Comparison of ENCODE assay signal across 20 cellular contexts in the genomic region with DNA sequence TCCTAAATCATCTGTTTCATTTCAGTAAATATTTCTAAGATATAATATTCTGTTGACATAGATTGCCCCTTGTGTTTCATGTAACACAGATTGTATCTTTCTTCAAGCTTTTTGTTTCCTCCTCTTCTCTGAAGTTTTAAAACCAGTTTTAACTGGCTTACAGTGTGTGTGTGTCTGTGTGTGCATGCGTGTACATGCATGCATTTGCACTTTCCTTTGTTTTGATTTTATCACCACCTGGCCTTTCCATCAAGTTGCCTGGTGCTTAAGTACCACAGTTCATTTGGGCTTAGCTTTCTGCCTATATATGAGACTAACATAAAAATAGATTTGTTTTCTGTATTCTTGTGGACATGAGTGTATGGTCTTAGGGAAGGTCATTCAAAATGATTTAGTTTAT. TPM values are rescaled to one million over a fixed set of nuclear protein-coding genes. Genes with fewer than 3 reads are reported as not detected.
DNase-seq lines count a peak whose midpoint lies in the region; ATAC-seq, FAIRE-seq and TF ChIP-seq lines count a peak whose summit lies in the region.
"Had no signal": no experiment of that assay in that cellular context is flagged by ENCODE, and none has a peak within 500 bp of the region (broad histone marks: within the 10 kb centered on the region; RNA-seq: fewer than 3 reads in every experiment).

No MANE protein-coding gene starts in this region.

- H3K79me2 ChIP-seq in keratinocyte (ENCODE audit: control insufficient read depth, insufficient read depth, low read length): peaks cover 21% of the 10 kb centered on the region

- DNase-seq in NCI-H2107 treated with DMSO at 0.1 percent for 48 hours (lab: John Stamatoyannopoulos, UW; ENCODE audit: unreplicated experiment): peak; percentile 41
- no peak for DNase-seq in NCI-H2107 (lab: John Stamatoyannopoulos, UW)
- DNase-seq in LHCN-M2 (ENCODE audit: low read depth): peak; percentile 45
- DNase-seq in OCI-M1 (lab: John Stamatoyannopoulos, UW): peak; percentile 23
- DNase-seq in keratinocyte (ENCODE audit: low read depth, low spot score): no peak
- DNase-seq in COLO668 (lab: John Stamatoyannopoulos, UW; ENCODE audit: unreplicated experiment): no peak
- DNase-seq in lower lobe of right lung: no peak
- DNase-seq: activated CD4-positive, alpha-beta T cell treated with anti-CD3 and anti-CD28 coated beads for 48 hours; activated gamma-delta T cell; activated T-cell treated with anti-CD3 and anti-CD28 coated beads, Interleukin-2, amount 50 U/mL, for 1 hour; CD4-positive, CD25-positive, alpha-beta regulatory T cell; GDM1; head of caudate nucleus; NCI-H2081 treated with DMSO at 0.1 percent for 48 hours; NCI-H526 treated with DMSO at 0.1 percent for 48 hours; right cardiac atrium; stimulated activated CD4-positive, alpha-beta T cell treated with anti-CD3 and anti-CD28 coated beads, Interleukin-2, amount 100 ng/mL, for 48 hours had no signal

- H3K27me3 ChIP-seq in keratinocyte (ENCODE audit: control insufficient read depth, extremely low read depth, insufficient read depth, low read length) (no peaks in the 10 kb centered on the region), lower lobe of right lung (ENCODE audit: low read depth) (no peaks in the 10 kb centered on the region)

- TF ChIP-seq CTCF in keratinocyte (optimal IDR thresholded peaks at IDR 0.05 in 1 of 3, IDR thresholded peaks at IDR 0.05 in 1 of 3, conservative IDR thresholded peaks at IDR 0.05 in 1 of 3; ENCODE audit: extremely low read depth in 1 of 3, insufficient read depth in 2 of 3, low read length in 3 of 3) (no peak), lower lobe of right lung (IDR thresholded peaks at IDR 0.05) (no peak)

- peak; percentile 67 for FAIRE-seq in keratinocyte (lab: Jason Lieb, UNC)
- FAIRE-seq: GM19239 had no signal

- H3K36me3 ChIP-seq in keratinocyte (ENCODE audit: control insufficient read depth in 2 of 2, extremely low read depth in 1 of 2, insufficient read depth in 2 of 2, low read length in 2 of 2) (no peaks in the 10 kb centered on the region), lower lobe of right lung (peaks cover 14% of the 10 kb centered on the region)

- H4K20me1 ChIP-seq in keratinocyte (ENCODE audit: control insufficient read depth, extremely low read depth, insufficient read depth, low read length): no peaks in the 10 kb centered on the region

- H3K27ac ChIP-seq in keratinocyte (ENCODE audit: control insufficient read depth, insufficient read depth, low read length) (peak overlapping the region; percentile 75), lower lobe of right lung (no peak overlapping the region)
- H3K27ac ChIP-seq: parathyroid adenoma had no signal

- H3K4me3 ChIP-seq in keratinocyte (ENCODE audit: control insufficient read depth in 2 of 3, extremely low read depth in 1 of 3, insufficient read depth in 2 of 3, low read depth in 1 of 3, low read length in 3 of 3): no peak overlapping the region
- no peak overlapping the region for H3K4me3 ChIP-seq in lower lobe of right lung

- H3K9me3 ChIP-seq in keratinocyte (ENCODE audit: control insufficient read depth, low read depth, low read length) (no peaks in the 10 kb centered on the region), lower lobe of right lung (no peaks in the 10 kb centered on the region)

- H2AFZ ChIP-seq in keratinocyte (ENCODE audit: control insufficient read depth, low read length): no peak overlapping the region
- H2AFZ ChIP-seq: parathyroid adenoma had no signal

- dilution Hi-C loops in keratinocyte (cut with MboI; ENCODE audit: extremely low pct_ligation_motif_present, low sequenced_read_pairs): no loop called here

- H3K9ac ChIP-seq in keratinocyte (ENCODE audit: control insufficient read depth, extremely low read depth, insufficient read depth, low read length): no peak overlapping the region
- H3K9ac ChIP-seq: parathyroid adenoma had no signal

- no peaks in the 10 kb centered on the region for H3K9me1 ChIP-seq in keratinocyte (ENCODE audit: control insufficient read depth, extremely low read depth, insufficient read depth, low read length)

- no peak overlapping the region for H3K4me2 ChIP-seq in keratinocyte (ENCODE audit: control insufficient read depth, extremely low read depth, insufficient read depth, low read depth, low read length)

- intact Hi-C loops in lower lobe of right lung (cut with DNase I): no loop called here

- H3K4me1 ChIP-seq in keratinocyte (ENCODE audit: control insufficient read depth, extremely low read depth, insufficient read depth, low read length) (peaks cover 44% of the 10 kb centered on the region), lower lobe of right lung (no peaks in the 10 kb centered on the region)
- H3K4me1 ChIP-seq: parathyroid adenoma had no signal

- ATAC-seq in GM21381 (IDR thresholded peaks at IDR 0.05; ENCODE audit: unreplicated experiment) (no peak), lower lobe of right lung (no peak)
- ATAC-seq: right cardiac atrium had no signal

RNA-seq across cellular contexts. Expression of a gene that starts 31.9 kb away (rescaled TPM):
- total RNA-seq in LHCN-M2 (2014; rRNA removed): 24.9 and 25.8 TPM in 2 replicates
- 9.1 TPM for polyA plus RNA-seq in LHCN-M2 (2012)
- 12.0 to 20.3 TPM (median 14.0 TPM) in 3 replicates for polyA plus RNA-seq in keratinocyte
- 17.3 TPM for polyA plus RNA-seq in keratinocyte (2011; ENCODE audit: low read depth)
- 4.1 and 9.8 TPM in 2 replicates for polyA plus RNA-seq in keratinocyte (2011; cell fraction: cytosol; rRNA removed)
- polyA plus RNA-seq in keratinocyte (2011; cell fraction: nucleus; rRNA removed): 31.3 and 45.7 TPM in 2 replicates
- 15.0 and 16.5 TPM in 2 replicates for polyA plus RNA-seq in keratinocyte (2012; ENCODE audit: low replicate concordance)
- 11.3 to 58.0 TPM (median 37.4 TPM) in 3 replicates for polyA minus RNA-seq in keratinocyte
- 15.3 TPM for polyA minus RNA-seq in keratinocyte (2011; cell fraction: cytosol; rRNA and poly(A)+ RNA removed)
- polyA minus RNA-seq in keratinocyte (2011; cell fraction: nucleus; rRNA and poly(A)+ RNA removed): 113 and 121 TPM in 2 replicates
- 82.4 TPM for total RNA-seq in lower lobe of right lung

Comparison
In these comparisons a context has a peak if more than half of its experiments do, and no peak if none do; other contexts are left out.
1. DNase-seq: peak in NCI-H2107 treated with DMSO at 0.1 percent for 48 hours (single experiment), LHCN-M2 (single experiment) and OCI-M1 (single experiment); none in NCI-H2107 (single experiment), keratinocyte (single experiment), COLO668 (single experiment) and lower lobe of right lung (single experiment).